22 cellular contexts compared by ENCODE assay signal in the genomic region with DNA sequence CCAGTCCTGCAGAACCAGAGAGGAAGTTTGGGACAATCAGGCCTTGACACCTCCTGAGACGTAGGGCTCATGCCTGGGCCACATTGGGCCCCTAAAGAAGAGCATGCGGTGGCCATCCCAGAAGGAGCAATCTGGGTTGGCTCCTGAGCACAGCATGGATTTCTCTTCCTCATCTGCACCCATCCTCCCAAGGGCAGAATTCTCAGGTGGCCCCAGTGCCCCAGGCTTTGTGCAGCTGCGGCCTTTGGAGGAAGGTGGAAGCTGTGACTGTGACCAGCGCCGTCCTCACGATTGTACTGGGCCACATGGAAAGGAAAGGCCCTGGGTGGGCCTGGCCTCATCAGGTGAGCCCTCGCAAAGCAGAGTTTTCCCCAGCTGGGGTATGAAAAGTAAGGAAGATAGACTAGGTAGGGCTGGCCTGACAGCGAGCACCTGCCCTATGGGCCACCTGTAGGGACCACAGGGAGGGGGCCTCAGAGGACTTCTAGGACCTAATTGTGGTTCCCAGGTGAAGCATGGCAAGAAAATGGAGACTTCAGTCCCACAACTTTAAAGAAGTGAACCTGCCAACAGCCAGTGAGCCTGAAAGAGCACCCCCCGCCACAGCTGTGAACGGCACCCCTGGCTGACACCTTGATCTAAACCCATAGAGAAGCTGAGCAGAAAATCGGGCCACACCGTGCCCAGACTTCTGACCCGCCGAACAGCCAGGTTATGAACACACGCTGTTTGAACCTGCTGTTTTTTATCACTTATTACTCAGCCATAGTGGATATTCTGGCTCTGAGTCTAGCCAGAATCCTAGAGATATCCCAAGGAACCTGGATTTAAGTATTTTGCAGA.
"Had no signal": no experiment of that assay in that cellular context is flagged by ENCODE, and none has a peak within 500 bp of the region (broad histone marks: within the 10 kb centered on the region; RNA-seq: fewer than 3 reads in every experiment).

No MANE protein-coding gene starts in this region.

- H3K4me3 ChIP-seq: MG63, SJSA1, SK-N-MC had no signal

- H3K27ac ChIP-seq: SJSA1, SK-N-MC had no signal

- H3K36me3 ChIP-seq: MG63, SJSA1 had no signal

- H3K27me3 ChIP-seq: SJSA1 had no signal

- H3K4me1 ChIP-seq: SJSA1 had no signal

- DNase-seq: Karpas-422, KG1, MG63, NCI-H1092, NCI-H1105 treated with DMSO at 0.1 percent for 48 hours, NCI-H1417 treated with DMSO at 0.1 percent for 48 hours, NCI-H146, NCI-H1694 treated with DMSO at 0.1 percent for 48 hours, NCI-H1930, NCI-H2081, NCI-H2107, NCI-H2171, NCI-H226, NCI-H446, NCI-H510A, NCI-H524 treated with DMSO at 0.1 percent for 48 hours, NCI-H69, Right ventricle myocardium superior, RPMI8226, SIG-M5 had no signal

- H3K9me3 ChIP-seq: MG63 had no signal
